In the genomic region with DNA sequence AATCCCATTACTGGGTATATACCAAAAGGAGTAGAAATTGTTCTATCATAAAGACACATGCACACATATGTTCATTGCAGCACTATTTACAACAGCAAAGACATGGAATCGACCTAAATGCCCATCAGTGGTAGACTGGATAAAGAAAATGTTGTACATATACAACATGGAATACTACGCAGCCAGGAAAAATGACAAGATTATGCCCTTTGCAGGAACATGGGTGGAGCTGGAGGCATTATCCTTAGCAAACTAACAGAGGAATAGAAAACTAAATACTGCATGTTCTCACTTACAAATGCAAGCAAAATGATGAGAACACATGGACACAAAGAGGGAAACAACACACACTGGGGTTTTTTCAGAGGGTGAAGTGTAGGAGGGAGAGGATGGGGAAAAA, we compare ENCODE assay signal across 1 cellular context.
TF ChIP-seq lines count a peak whose summit lies in the region.

No MANE protein-coding gene starts in this region.

TF ChIP-seq in K562, 482 proteins besides CTCF, POLR2A, EP300 and RAD21 (continued from another document):
- TF ChIP-seq NR1H2 (CRISPR knock-in tag; IDR thresholded peaks at IDR 0.05) = no peak
- no peak for TF ChIP-seq CEBPG (CRISPR knock-in tag; IDR thresholded peaks at IDR 0.05)
- TF ChIP-seq CEBPG (tag; conservative IDR thresholded peaks at IDR 0.05 in 1 of 2, IDR thresholded peaks at IDR 0.05 in 1 of 2) = no peak
- no peak for TF ChIP-seq NCOA6 (IDR thresholded peaks at IDR 0.05)
- TF ChIP-seq, protein P1, sequence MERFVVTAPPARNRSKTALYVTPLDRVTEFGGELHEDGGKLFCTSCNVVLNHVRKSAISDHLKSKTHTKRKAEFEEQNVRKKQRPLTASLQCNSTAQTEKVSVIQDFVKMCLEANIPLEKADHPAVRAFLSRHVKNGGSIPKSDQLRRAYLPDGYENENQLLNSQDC (CRISPR knock-in tag; IDR thresholded peaks at IDR 0.05) = no peak
- TF ChIP-seq, protein P2, sequence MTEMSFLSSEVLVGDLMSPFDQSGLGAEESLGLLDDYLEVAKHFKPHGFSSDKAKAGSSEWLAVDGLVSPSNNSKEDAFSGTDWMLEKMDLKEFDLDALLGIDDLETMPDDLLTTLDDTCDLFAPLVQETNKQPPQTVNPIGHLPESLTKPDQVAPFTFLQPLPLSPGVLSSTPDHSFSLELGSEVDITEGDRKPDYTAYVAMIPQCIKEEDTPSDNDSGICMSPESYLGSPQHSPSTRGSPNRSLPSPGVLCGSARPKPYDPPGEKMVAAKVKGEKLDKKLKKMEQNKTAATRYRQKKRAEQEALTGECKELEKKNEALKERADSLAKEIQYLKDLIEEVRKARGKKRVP (CRISPR knock-in tag; IDR thresholded peaks at IDR 0.05) = no peak
- peak in 1 of 2 experiments; percentile 39; a peak in 1 of 4 replicates for TF ChIP-seq RCOR1 (IDR thresholded peaks at IDR 0.05; ENCODE audit: borderline replicate concordance in 1 of 2, low read depth in 2 of 2, low read length in 2 of 2)
- TF ChIP-seq ZNF830 (CRISPR knock-in tag; IDR thresholded peaks at IDR 0.05) = no peak
- TF ChIP-seq KDM1A (IDR thresholded peaks at IDR 0.05) = peak; percentile 38 to 62; a peak in 2 of 4 replicates
- no peak for TF ChIP-seq KLF10 (CRISPR knock-in tag; IDR thresholded peaks at IDR 0.05)
- TF ChIP-seq MCM2 (IDR thresholded peaks at IDR 0.05; ENCODE audit: low read depth) = no peak
- no peak for TF ChIP-seq POLR2AphosphoS2 (IDR thresholded peaks at IDR 0.05; ENCODE audit: low read length)
- TF ChIP-seq ETV5 (CRISPR knock-in tag; IDR thresholded peaks at IDR 0.05; ENCODE audit: low read depth) = no peak
- no peak for TF ChIP-seq ZNF77 (CRISPR knock-in tag; IDR thresholded peaks at IDR 0.05)
- TF ChIP-seq, protein P3, sequence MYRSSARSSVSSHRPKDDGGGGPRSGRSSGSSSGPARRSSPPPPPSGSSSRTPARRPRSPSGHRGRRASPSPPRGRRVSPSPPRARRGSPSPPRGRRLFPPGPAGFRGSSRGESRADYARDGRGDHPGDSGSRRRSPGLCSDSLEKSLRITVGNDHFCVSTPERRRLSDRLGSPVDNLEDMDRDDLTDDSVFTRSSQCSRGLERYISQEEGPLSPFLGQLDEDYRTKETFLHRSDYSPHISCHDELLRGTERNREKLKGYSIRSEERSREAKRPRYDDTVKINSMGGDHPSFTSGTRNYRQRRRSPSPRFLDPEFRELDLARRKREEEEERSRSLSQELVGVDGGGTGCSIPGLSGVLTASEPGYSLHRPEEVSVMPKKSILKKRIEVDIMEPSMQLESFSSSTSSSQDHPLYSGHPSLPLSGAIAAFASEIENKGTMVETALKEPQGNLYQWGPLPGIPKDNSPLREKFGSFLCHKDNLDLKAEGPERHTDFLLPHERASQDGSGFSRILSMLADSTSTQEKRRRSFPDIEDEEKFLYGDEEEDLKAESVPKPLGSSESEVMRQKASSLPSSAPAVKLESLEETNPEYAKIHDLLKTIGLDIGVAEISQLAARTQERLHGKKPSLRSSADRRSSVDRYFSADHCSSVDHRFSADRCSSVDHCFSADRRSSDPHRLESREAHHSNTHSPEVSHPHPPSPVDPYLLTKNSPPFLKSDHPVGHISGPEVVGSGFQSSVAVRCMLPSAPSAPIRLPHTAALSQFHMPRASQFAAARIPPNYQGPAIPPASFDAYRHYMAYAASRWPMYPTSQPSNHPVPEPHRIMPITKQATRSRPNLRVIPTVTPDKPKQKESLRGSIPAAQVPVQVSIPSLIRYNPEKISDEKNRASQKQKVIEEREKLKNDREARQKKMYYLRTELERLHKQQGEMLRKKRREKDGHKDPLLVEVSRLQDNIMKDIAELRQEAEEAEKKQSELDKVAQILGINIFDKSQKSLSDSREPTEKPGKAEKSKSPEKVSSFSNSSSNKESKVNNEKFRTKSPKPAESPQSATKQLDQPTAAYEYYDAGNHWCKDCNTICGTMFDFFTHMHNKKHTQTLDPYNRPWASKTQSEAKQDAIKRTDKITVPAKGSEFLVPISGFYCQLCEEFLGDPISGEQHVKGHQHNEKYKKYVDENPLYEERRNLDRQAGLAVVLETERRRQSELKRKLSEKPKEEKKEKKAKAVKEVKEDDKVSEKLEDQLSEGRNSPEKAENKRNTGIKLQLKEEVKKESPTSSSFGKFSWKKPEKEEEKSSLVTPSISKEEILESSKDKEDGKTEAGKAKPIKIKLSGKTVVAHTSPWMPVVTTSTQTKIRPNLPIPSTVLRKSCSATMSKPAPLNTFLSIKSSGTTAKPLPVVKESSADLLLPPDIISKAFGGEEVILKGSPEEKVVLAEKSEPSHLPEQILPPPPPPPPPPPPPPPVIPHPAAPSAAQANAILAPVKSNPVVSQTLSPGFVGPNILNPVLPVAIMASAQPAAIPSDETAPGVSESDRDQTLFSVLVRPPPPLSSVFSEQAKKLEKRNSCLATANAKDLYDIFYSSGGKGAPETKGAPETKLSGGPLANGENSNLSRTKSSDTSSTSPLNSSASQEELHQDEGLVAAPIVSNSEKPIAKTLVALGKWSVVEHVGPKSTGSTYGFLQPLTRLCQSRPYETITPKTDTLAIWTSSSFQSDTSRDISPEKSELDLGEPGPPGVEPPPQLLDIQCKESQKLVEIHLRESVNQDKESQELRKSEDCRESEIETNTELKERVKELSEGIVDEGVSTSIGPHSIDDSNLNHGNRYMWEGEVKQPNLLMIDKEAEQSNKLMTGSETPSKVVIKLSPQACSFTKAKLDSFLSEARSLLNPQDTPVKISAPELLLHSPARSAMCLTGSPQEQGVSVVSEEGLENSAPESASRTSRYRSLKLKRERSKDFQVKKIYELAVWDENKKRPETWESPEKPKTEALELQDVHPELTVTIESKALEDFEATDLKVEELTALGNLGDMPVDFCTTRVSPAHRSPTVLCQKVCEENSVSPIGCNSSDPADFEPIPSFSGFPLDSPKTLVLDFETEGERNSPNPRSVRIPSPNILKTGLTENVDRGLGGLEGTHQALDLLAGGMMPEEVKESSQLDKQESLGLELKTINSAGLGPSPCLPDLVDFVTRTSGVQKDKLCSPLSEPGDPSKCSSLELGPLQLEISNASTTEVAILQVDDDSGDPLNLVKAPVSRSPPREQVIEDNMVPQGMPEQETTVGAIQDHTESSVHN (IDR thresholded peaks at IDR 0.05; ENCODE audit: borderline replicate concordance in 1 of 2, low read depth in 1 of 2) = no peak
- TF ChIP-seq EWSR1 (IDR thresholded peaks at IDR 0.05; ENCODE audit: borderline replicate concordance, low read depth, partially characterized antibody) = no peak
- peak; percentile 84 for TF ChIP-seq BCOR (IDR thresholded peaks at IDR 0.05)
- TF ChIP-seq MBD2 (IDR thresholded peaks at IDR 0.05; ENCODE audit: borderline replicate concordance, low read depth) = no peak
- no peak for TF ChIP-seq GTF2E2 (tag; IDR thresholded peaks at IDR 0.05)
- TF ChIP-seq ZNF282 (CRISPR knock-in tag; IDR thresholded peaks at IDR 0.05) = no peak
- no peak for TF ChIP-seq SRSF1 (IDR thresholded peaks at IDR 0.05; ENCODE audit: low read depth, low read length)
- TF ChIP-seq, protein P4, sequence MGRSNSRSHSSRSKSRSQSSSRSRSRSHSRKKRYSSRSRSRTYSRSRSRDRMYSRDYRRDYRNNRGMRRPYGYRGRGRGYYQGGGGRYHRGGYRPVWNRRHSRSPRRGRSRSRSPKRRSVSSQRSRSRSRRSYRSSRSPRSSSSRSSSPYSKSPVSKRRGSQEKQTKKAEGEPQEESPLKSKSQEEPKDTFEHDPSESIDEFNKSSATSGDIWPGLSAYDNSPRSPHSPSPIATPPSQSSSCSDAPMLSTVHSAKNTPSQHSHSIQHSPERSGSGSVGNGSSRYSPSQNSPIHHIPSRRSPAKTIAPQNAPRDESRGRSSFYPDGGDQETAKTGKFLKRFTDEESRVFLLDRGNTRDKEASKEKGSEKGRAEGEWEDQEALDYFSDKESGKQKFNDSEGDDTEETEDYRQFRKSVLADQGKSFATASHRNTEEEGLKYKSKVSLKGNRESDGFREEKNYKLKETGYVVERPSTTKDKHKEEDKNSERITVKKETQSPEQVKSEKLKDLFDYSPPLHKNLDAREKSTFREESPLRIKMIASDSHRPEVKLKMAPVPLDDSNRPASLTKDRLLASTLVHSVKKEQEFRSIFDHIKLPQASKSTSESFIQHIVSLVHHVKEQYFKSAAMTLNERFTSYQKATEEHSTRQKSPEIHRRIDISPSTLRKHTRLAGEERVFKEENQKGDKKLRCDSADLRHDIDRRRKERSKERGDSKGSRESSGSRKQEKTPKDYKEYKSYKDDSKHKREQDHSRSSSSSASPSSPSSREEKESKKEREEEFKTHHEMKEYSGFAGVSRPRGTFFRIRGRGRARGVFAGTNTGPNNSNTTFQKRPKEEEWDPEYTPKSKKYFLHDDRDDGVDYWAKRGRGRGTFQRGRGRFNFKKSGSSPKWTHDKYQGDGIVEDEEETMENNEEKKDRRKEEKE (IDR thresholded peaks at IDR 0.05; ENCODE audit: borderline replicate concordance in 1 of 2, control insufficient read depth in 1 of 2, low read depth in 2 of 2, low read length in 1 of 2) = no peak
- no peak for TF ChIP-seq ZNF76 (CRISPR knock-in tag; IDR thresholded peaks at IDR 0.05; ENCODE audit: borderline replicate concordance)
- peak; percentile 48 for TF ChIP-seq RBM25 (IDR thresholded peaks at IDR 0.05; ENCODE audit: low read depth, low read length, severe bottlenecking)
- TF ChIP-seq RNF2 (IDR thresholded peaks at IDR 0.05) = no peak
- no peak for TF ChIP-seq ZNF384 (IDR thresholded peaks at IDR 0.05; ENCODE audit: low read depth, low read length)
- TF ChIP-seq CTBP1 (IDR thresholded peaks at IDR 0.05; ENCODE audit: borderline replicate concordance) = no peak
- TF ChIP-seq ZNF146 (CRISPR knock-in tag; IDR thresholded peaks at IDR 0.05; ENCODE audit: unreplicated experiment) = peak; percentile 100
- TF ChIP-seq WHSC1 (IDR thresholded peaks at IDR 0.05; ENCODE audit: low read length) = no peak
- no peak for TF ChIP-seq SIN3B (IDR thresholded peaks at IDR 0.05; ENCODE audit: low read depth)
- TF ChIP-seq ADNP (tag; IDR thresholded peaks at IDR 0.05) = peak; percentile 66; the same call in 1 of the 2 replicates
- TF ChIP-seq ZNF121 (CRISPR knock-in tag; conservative IDR thresholded peaks at IDR 0.05) = no peak
- peak; percentile 60; the same call in 1 of the 2 replicates for TF ChIP-seq HDAC2 (IDR thresholded peaks at IDR 0.05)
- TF ChIP-seq PTRF (tag; IDR thresholded peaks at IDR 0.05) = no peak
- TF ChIP-seq, protein P5, sequence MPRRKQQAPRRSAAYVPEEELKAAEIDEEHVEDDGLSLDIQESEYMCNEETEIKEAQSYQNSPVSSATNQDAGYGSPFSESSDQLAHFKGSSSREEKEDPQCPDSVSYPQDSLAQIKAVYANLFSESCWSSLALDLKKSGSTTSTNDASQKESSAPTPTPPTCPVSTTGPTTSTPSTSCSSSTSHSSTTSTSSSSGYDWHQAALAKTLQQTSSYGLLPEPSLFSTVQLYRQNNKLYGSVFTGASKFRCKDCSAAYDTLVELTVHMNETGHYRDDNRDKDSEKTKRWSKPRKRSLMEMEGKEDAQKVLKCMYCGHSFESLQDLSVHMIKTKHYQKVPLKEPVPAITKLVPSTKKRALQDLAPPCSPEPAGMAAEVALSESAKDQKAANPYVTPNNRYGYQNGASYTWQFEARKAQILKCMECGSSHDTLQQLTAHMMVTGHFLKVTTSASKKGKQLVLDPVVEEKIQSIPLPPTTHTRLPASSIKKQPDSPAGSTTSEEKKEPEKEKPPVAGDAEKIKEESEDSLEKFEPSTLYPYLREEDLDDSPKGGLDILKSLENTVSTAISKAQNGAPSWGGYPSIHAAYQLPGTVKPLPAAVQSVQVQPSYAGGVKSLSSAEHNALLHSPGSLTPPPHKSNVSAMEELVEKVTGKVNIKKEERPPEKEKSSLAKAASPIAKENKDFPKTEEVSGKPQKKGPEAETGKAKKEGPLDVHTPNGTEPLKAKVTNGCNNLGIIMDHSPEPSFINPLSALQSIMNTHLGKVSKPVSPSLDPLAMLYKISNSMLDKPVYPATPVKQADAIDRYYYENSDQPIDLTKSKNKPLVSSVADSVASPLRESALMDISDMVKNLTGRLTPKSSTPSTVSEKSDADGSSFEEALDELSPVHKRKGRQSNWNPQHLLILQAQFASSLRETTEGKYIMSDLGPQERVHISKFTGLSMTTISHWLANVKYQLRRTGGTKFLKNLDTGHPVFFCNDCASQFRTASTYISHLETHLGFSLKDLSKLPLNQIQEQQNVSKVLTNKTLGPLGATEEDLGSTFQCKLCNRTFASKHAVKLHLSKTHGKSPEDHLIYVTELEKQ (CRISPR knock-in tag; IDR thresholded peaks at IDR 0.05) = no peak
- TF ChIP-seq CC2D1A (IDR thresholded peaks at IDR 0.05) = no peak
- TF ChIP-seq HOXB6 (CRISPR knock-in tag; IDR thresholded peaks at IDR 0.05; ENCODE audit: borderline replicate concordance) = no peak
- 0 out of 2 replicates have a peak, but pooled peaks have one; percentile 14 for TF ChIP-seq PTTG1 (tag; IDR thresholded peaks at IDR 0.05; ENCODE audit: low read depth)
- no peak for TF ChIP-seq ZEB2 (IDR thresholded peaks at IDR 0.05)
- no peak for TF ChIP-seq FOXK1 (CRISPR knock-in tag; IDR thresholded peaks at IDR 0.05; ENCODE audit: borderline replicate concordance)
- peak; percentile 65 for TF ChIP-seq CHD4 (IDR thresholded peaks at IDR 0.05; ENCODE audit: insufficient read depth, insufficient replicate concordance, low read depth, low read length, poor library complexity, severe bottlenecking)
- TF ChIP-seq, protein P6, sequence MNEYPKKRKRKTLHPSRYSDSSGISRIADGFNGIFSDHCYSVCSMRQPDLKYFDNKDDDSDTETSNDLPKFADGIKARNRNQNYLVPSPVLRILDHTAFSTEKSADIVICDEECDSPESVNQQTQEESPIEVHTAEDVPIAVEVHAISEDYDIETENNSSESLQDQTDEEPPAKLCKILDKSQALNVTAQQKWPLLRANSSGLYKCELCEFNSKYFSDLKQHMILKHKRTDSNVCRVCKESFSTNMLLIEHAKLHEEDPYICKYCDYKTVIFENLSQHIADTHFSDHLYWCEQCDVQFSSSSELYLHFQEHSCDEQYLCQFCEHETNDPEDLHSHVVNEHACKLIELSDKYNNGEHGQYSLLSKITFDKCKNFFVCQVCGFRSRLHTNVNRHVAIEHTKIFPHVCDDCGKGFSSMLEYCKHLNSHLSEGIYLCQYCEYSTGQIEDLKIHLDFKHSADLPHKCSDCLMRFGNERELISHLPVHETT (CRISPR knock-in tag; conservative IDR thresholded peaks at IDR 0.05 in 1 of 2, IDR thresholded peaks at IDR 0.05 in 1 of 2) = no peak
- no peak for TF ChIP-seq ZNF239 (CRISPR knock-in tag; IDR thresholded peaks at IDR 0.05)
- TF ChIP-seq PHF20 (IDR thresholded peaks at IDR 0.05; ENCODE audit: partially characterized antibody) = no peak
- no peak for TF ChIP-seq GATAD2B (IDR thresholded peaks at IDR 0.05; ENCODE audit: borderline replicate concordance)
